Comparison of ENCODE assay signal across 15 cellular contexts in genomic region chr12:19444097-19444496, GRCh38. TPM values are rescaled to one million over a fixed set of nuclear protein-coding genes. Genes with fewer than 3 reads are reported as not detected.
DNase-seq lines count a peak whose midpoint lies in the region; FAIRE-seq and TF ChIP-seq lines count a peak whose summit lies in the region.
"Had no signal": no experiment of that assay in that cellular context is flagged by ENCODE, and none has a peak within 500 bp of the region (broad histone marks: within the 10 kb centered on the region; RNA-seq: fewer than 3 reads in every experiment).

No MANE protein-coding gene starts in this region.

- no peak overlapping the region for H3K27ac Mint-ChIP-seq in neural crest cell (ENCODE audit: unreplicated experiment)

- H3K9me3 Mint-ChIP-seq in neural crest cell, result peaks cover under 1% of the 10 kb centered on the region

- H3K9me2 ChIP-seq in OCI-LY7 (ENCODE audit: insufficient read depth, low read length), result no peaks in the 10 kb centered on the region

- intact Hi-C loops in OCI-LY7 (cut with micrococcal nuclease; ENCODE audit: unreplicated experiment) (no loop called here), testis (cut with DNase I; ENCODE audit: low total_unique reads) (no loop called here)

- H3K27me3 Mint-ChIP-seq in neural crest cell (ENCODE audit: low read depth), result peaks cover 4% of the 10 kb centered on the region

- peaks cover 89% of the 10 kb centered on the region for H3K79me2 ChIP-seq in OCI-LY7 (ENCODE audit: insufficient read depth, low read depth, low read length)
- H3K79me2 ChIP-seq in H1 (ENCODE audit: control insufficient read depth in 1 of 2, insufficient read depth in 2 of 2, low read length in 2 of 2), result peaks cover 77 to 96% of the 10 kb centered on the region in 2 experiments

- no peak for TF ChIP-seq EP300 in H1 (IDR thresholded peaks at IDR 0.05; ENCODE audit: borderline replicate concordance in 1 of 2, low read depth in 2 of 2, low read length in 2 of 2)

- TSS peak; percentile 3 for BruUV-seq in OCI-LY7 (replicated peaks; lab: Mats Ljungman, UMichigan)

- H3K23me2 ChIP-seq in H1 (ENCODE audit: low read depth, low read length), result no peaks in the 10 kb centered on the region

- peak overlapping the region; percentile 70 for H3K4me3 Mint-ChIP-seq in neural crest cell

- peaks cover 29% of the 10 kb centered on the region for H4K20me1 ChIP-seq in OCI-LY7 (ENCODE audit: insufficient read depth, low read length)
- H4K20me1 ChIP-seq in H1 (replicated peaks in 1 of 2; ENCODE audit: control insufficient read depth in 1 of 2, insufficient read depth in 2 of 2, low read length in 2 of 2), result peaks cover 20 to 30% of the 10 kb centered on the region in 2 experiments

- CTCF ChIA-PET in OCI-LY7 (lab: Charles Lee; ENCODE audit: unreplicated experiment) (no interaction called here), H1 (lab: Charles Lee; ENCODE audit: partially characterized antibody) (interaction anchor here (1.5 kb wide), 1 partner anchor 69 kb away, joined by 3 read pairs; no protein-coding TSS in a partner anchor)

- H3K23ac ChIP-seq in H1 (ENCODE audit: insufficient read length), result no peak overlapping the region

- no peak overlapping the region for H4K5ac ChIP-seq in H1 (ENCODE audit: insufficient read length, low read depth, low read length)

- no peak overlapping the region for H2BK20ac ChIP-seq in H1 (ENCODE audit: low read length)

- peaks cover 77% of the 10 kb centered on the region for H3K36me3 ChIP-seq in OCI-LY7 (ENCODE audit: insufficient read depth, low read length)
- peaks cover 0 to 16% (median 3%) of the 10 kb centered on the region in 4 experiments; a peak in 3 of 8 replicates for H3K36me3 ChIP-seq in H1 (ENCODE audit: control insufficient read depth in 2 of 4, insufficient read depth in 4 of 4, low read length in 3 of 4)
- H3K36me3 ChIP-seq in testis (ENCODE audit: low read depth, missing control alignments), result no peaks in the 10 kb centered on the region

- H2BK5ac ChIP-seq in H1 (ENCODE audit: low read depth, low read length), result no peak overlapping the region

- no peak overlapping the region for H3K14ac ChIP-seq in H1 (ENCODE audit: insufficient read length)

- H4K91ac ChIP-seq in H1 (replicated peaks; ENCODE audit: insufficient read length, low read length), result no peak overlapping the region

- H2AK5ac ChIP-seq in H1 (ENCODE audit: low read depth, low read length), result no peak overlapping the region

- WGBS in H1 (ENCODE audit: extremely low coverage in 1 of 2, insufficient coverage in 1 of 2, insufficient read length in 1 of 2, insufficient replicate concordance in 2 of 2, low coverage in 1 of 2, low lambda C conversion rate in 2 of 2, missing lambda C conversion rate in 1 of 2), 2 experiments, result 65% methylated on average over 3 of the region's 3 CpGs; no CpG with 5 or more reads in 1 of the 2 experiments
- WGBS in testis, 2 donors, result 59 to 61% methylated on average over 3 of the region's 3 CpGs

- no peaks in the 10 kb centered on the region for H3K9me3 ChIP-seq in OCI-LY7 (ENCODE audit: low read length)
- H3K9me3 ChIP-seq in H1 (ENCODE audit: insufficient read depth in 2 of 2, low read depth in 1 of 2, low read length in 1 of 2), result no peaks in the 10 kb centered on the region
- no peaks in the 10 kb centered on the region for H3K9me3 ChIP-seq in testis
- H3K9me3 ChIP-seq: mucosa of descending colon had no signal

- no peak overlapping the region for H3K9ac ChIP-seq in H1 (replicated peaks in 1 of 4; ENCODE audit: extremely low read depth in 1 of 4, low read depth in 3 of 4, low read length in 3 of 4)
- H3K9ac ChIP-seq: BLaER1 treated with 17β-estradiol and CSF1 and Interleukin-3, amounts not matched to agents 10 nM and 100 nM had no signal

- H3K4me3 ChIP-seq in OCI-LY7 (ENCODE audit: low read depth, low read length, poor library complexity, severe bottlenecking), result no peak overlapping the region
- H3K4me3 ChIP-seq in H1 (ENCODE audit: extremely low read depth in 1 of 4, insufficient read depth in 2 of 4, low read depth in 3 of 4, low read length in 4 of 4), result peak overlapping the region in 3 of 4 experiments; percentile 7 to 94 (median 9); a peak in 4 of 8 replicates
- no peak overlapping the region for H3K4me3 ChIP-seq in testis
- H3K4me3 ChIP-seq: BLaER1 treated with 17β-estradiol and CSF1 and Interleukin-3, amounts not matched to agents 10 nM and 100 nM; mucosa of descending colon had no signal

- TF ChIP-seq POLR2A in H1 (IDR thresholded peaks at IDR 0.05; ENCODE audit: control extremely low read depth in 1 of 2, low read depth in 2 of 2, low read length in 2 of 2), result no peak
- no peak for TF ChIP-seq POLR2A in testis (IDR thresholded peaks at IDR 0.05)

- peaks cover 2% of the 10 kb centered on the region; the same call in 1 of the 2 replicates for H3K79me1 ChIP-seq in H1 (ENCODE audit: low read depth, low read length)

- no peak overlapping the region for H3K27ac ChIP-seq in OCI-LY7 (ENCODE audit: low read depth, low read length, poor library complexity, severe bottlenecking)
- no peak overlapping the region for H3K27ac ChIP-seq in H1 (ENCODE audit: low read depth, low read length)
- no peak overlapping the region for H3K27ac ChIP-seq in testis
- H3K27ac ChIP-seq: BLaER1 treated with 17β-estradiol and CSF1 and Interleukin-3, amounts not matched to agents 10 nM and 100 nM; dorsolateral prefrontal cortex had no signal

- TF ChIP-seq RAD21 in H1 (IDR thresholded peaks at IDR 0.05 in 1 of 2, conservative IDR thresholded peaks at IDR 0.05 in 1 of 2; ENCODE audit: low read depth in 2 of 2, low read length in 2 of 2), result no peak

- no peak for DNase-seq in OCI-LY7 (ENCODE audit: low spot score)
- peak in 1 of 2 experiments; percentile 14 for DNase-seq in H1 (ENCODE audit: low read depth in 1 of 2, low spot score in 2 of 2)
- no peak for DNase-seq in neural crest cell (ENCODE audit: low read depth, low spot score)
- DNase-seq in NOMO-1 (lab: John Stamatoyannopoulos, UW; ENCODE audit: unreplicated experiment in 2 of 2), result no peak
- DNase-seq in activated CD4-positive, CD25-positive, alpha-beta regulatory T cell treated with anti-CD3 and anti-CD28 coated beads, Interleukin-2, amount 50 U/mL, for 72 hours, result no peak
- DNase-seq in NCI-H2029 (lab: John Stamatoyannopoulos, UW), result no peak
- DNase-seq in testis, result no peak
- DNase-seq: dorsolateral prefrontal cortex, foreskin fibroblast, GDM1, mucosa of descending colon, NCI-H1436 treated with DMSO at 0.1 percent for 48 hours, NCI-H774 had no signal

- POLR2A ChIA-PET in OCI-LY7 (lab: Charles Lee), result interaction anchor here (0.5 to 0.9 kb wide), 3 partner anchors 12 to 782 kb away, joined by 3 to 5 read pairs (median 5); no protein-coding TSS in a partner anchor
- POLR2A ChIA-PET in H1 (lab: Charles Lee; ENCODE audit: partially characterized antibody), result interaction anchor here (0.6 kb wide), 1 partner anchor 8 kb away, joined by 3 read pairs; no protein-coding TSS in a partner anchor

- peak overlapping the region; percentile 32 for H3K4me2 ChIP-seq in OCI-LY7 (ENCODE audit: low read length)
- H3K4me2 ChIP-seq in H1 (ENCODE audit: insufficient read depth in 1 of 2, low read depth in 2 of 2, low read length in 2 of 2), result peak overlapping the region; percentile 16 to 39; a peak in 3 of 4 replicates

- H2AFZ ChIP-seq in OCI-LY7 (ENCODE audit: low read length) (no peak overlapping the region), H1 (ENCODE audit: low read length) (no peak overlapping the region)

- H3K4me1 ChIP-seq in OCI-LY7 (ENCODE audit: insufficient read depth, low read length, poor library complexity, severe bottlenecking) (peaks cover 10% of the 10 kb centered on the region), H1 (replicated peaks in 1 of 4; ENCODE audit: control insufficient read depth in 3 of 4, insufficient read depth in 4 of 4, low read length in 3 of 4) (peaks cover 0 to 7% (median 4%) of the 10 kb centered on the region in 4 experiments; a peak in 3 of 7 replicates), testis (peaks cover 15% of the 10 kb centered on the region)

- no peaks in the 10 kb centered on the region for H3K27me3 ChIP-seq in H1 (replicated peaks in 1 of 4; ENCODE audit: control insufficient read depth in 3 of 4, extremely low read depth in 1 of 4, insufficient read depth in 3 of 4, low read length in 3 of 4)
- H3K27me3 ChIP-seq in testis, result no peaks in the 10 kb centered on the region
- H3K27me3 ChIP-seq: BLaER1 treated with 17β-estradiol and CSF1 and Interleukin-3, amounts not matched to agents 10 nM and 100 nM; dorsolateral prefrontal cortex had no signal

- no peak overlapping the region for H2BK12ac ChIP-seq in H1 (ENCODE audit: low read depth, low read length)

- no peak overlapping the region for H3K18ac ChIP-seq in H1 (ENCODE audit: extremely low read depth, low read length)

- peaks cover 48% of the 10 kb centered on the region for H3K4me1 Mint-ChIP-seq in neural crest cell

- H3K56ac ChIP-seq in H1 (replicated peaks; ENCODE audit: insufficient read length, low read depth, low read length), result no peak overlapping the region

- FAIRE-seq in G401.6 (lab: Jason Lieb, UNC), result peak; percentile 53
- no peak for FAIRE-seq in H1 (lab: Jason Lieb, UNC)

- TF ChIP-seq CTCF in OCI-LY7 (conservative IDR thresholded peaks at IDR 0.05; ENCODE audit: low read length) (no peak), H1 (IDR thresholded peaks at IDR 0.05; ENCODE audit: control extremely low read depth in 1 of 3, insufficient read depth in 1 of 3, low read depth in 1 of 3, low read length in 3 of 3) (no peak), neural crest cell (conservative IDR thresholded peaks at IDR 0.05) (no peak), testis (IDR thresholded peaks at IDR 0.05) (no peak)

- no peak overlapping the region for H3K4ac ChIP-seq in H1 (replicated peaks; ENCODE audit: insufficient read length, low read depth, low read length)

- peaks cover 14% of the 10 kb centered on the region for H3K36me3 Mint-ChIP-seq in neural crest cell (ENCODE audit: low read depth)

- no peak overlapping the region for H4K8ac ChIP-seq in H1 (ENCODE audit: extremely low read depth, insufficient read depth, low read length)

- no peak overlapping the region for H2BK120ac ChIP-seq in H1 (replicated peaks; ENCODE audit: low read depth, low read length)

- no peak overlapping the region for H2BK15ac ChIP-seq in H1 (ENCODE audit: low read length)

RNA-seq across cellular contexts. Expression of gene AEBP2, which starts 4.8 kb away (rescaled TPM):
- total RNA-seq in OCI-LY7 (2014; rRNA removed; shearing (Covaris generic)), result 20.9 and 21.5 TPM in 2 replicates
- 55.0 and 59.7 TPM in 2 replicates for total RNA-seq in OCI-LY7 (2022)
- 56.9 and 61.4 TPM in 2 replicates for total RNA-seq in H1 (2021; fragmentation: NEBNext Ultra II Directional; extraction: Animal tissue kit (Norgen Biotek cat#: 25700))
- polyA plus RNA-seq in H1 (2011; rRNA removed), result 10.6 and 13.6 TPM in 2 replicates
- 16.7 TPM for polyA plus RNA-seq in H1 (2011; cell fraction: cytosol; rRNA removed)
- 8.0 TPM for polyA plus RNA-seq in H1 (2011; cell fraction: nucleus; rRNA removed)
- 33.6 to 56.8 TPM (median 46.3 TPM) in 4 replicates for polyA plus RNA-seq in H1 (2012, experiment 1 of 2)
- 4.7 TPM for polyA plus RNA-seq in H1 (2012, experiment 2 of 2)
- polyA plus RNA-seq in H1 (2013, experiment 1 of 2), result 41.4 TPM
- polyA plus RNA-seq in H1 (2013, experiment 2 of 2), result 43.0 TPM
- 29.2 and 29.5 TPM in 2 replicates for polyA minus RNA-seq in H1 (2011; rRNA and poly(A)+ RNA removed)
- polyA minus RNA-seq in H1 (2011; cell fraction: cytosol; rRNA and poly(A)+ RNA removed), result 26.0 TPM
- polyA minus RNA-seq in H1 (2011; cell fraction: nucleus; rRNA and poly(A)+ RNA removed), result 33.3 TPM
- 35.2 and 38.3 TPM in 2 replicates for total RNA-seq in neural crest cell
- 10 to 100 TPM; 57.7 to 62.0 TPM for total RNA-seq in testis
- 30.8 TPM for polyA plus RNA-seq in testis (ENCODE audit: insufficient read depth, low read depth, low replicate concordance)

Comparison
In these comparisons a context has a peak if more than half of its experiments do, and no peak if none do; other contexts are left out.
1. H3K4me3 ChIP-seq: peak in H1 (3 of 4); none in OCI-LY7 (single experiment) and testis (0 of 2).